In genomic region chr18:76273036-76273545, GRCh38 we compare ENCODE assay signal across 37 cellular contexts.
"Had no signal": no experiment of that assay in that cellular context is flagged by ENCODE, and none has a peak within 500 bp of the region (broad histone marks: within the 10 kb centered on the region; RNA-seq: fewer than 3 reads in every experiment).

No MANE protein-coding gene starts in this region.

- ATAC-seq: activated CD8-positive, alpha-beta T cell treated with anti-CD3 and anti-CD28 coated beads for 36 hours; activated naive CD4-positive, alpha-beta T cell treated with anti-CD3 and anti-CD28 coated beads, Interleukin-2, amount 50 U/mL, for 72 hours; activated T-cell treated with anti-CD3 and anti-CD28 coated beads, Interleukin-2, amount 50 U/mL, for 4 hours; activated T-cell treated with anti-CD3 and anti-CD28 coated beads, Interleukin-2, amount 50 U/mL, for 72 hours; activated T-helper 17 cell treated with anti-CD3 and anti-CD28 coated beads, Interleukin-2, amount 50 U/mL, for 72 hours had no signal

- H3K9me3 ChIP-seq: adrenal gland, ascending aorta had no signal

- H3K9me3 Mint-ChIP-seq: activated B cell treated with CpG ODN at 0.5 μM for 24 hours; activated CD4-positive, alpha-beta memory T cell treated with anti-CD3 and anti-CD28 coated beads for 36 hours; activated CD4-positive, alpha-beta T cell treated with anti-CD3 and anti-CD28 coated beads, Interleukin-2, amount 10 ng/mL, durations not matched to agents 24 days and 14 days; activated CD8-positive, alpha-beta T cell treated with anti-CD3 and anti-CD28 coated beads for 36 hours; activated naive CD4-positive, alpha-beta T cell treated with anti-CD3 and anti-CD28 coated beads for 36 hours; activated naive CD4-positive, alpha-beta T cell treated with anti-CD3 and anti-CD28 coated beads, Interleukin-2, amount 50 U/mL, for 72 hours; activated naive CD8-positive, alpha-beta T cell treated with anti-CD3 and anti-CD28 coated beads for 36 hours; activated T-cell treated with anti-CD3 and anti-CD28 coated beads, Interleukin-2, amount 50 U/mL, for 4 hours; activated T-cell treated with anti-CD3 and anti-CD28 coated beads, Interleukin-2, amount 50 U/mL, for 72 hours; activated T-helper 1 cell treated with anti-CD3 and anti-CD28 coated beads, Interleukin-12 subunit alpha, Interleukin-12 subunit beta, Interleukin-2, Interleukin-4 antibody, amounts not matched to agents 30 ng/mL and 10 ng/mL and 1 ng/mL, durations not matched to agents 14 hours and 24 hours and 36 hours; activated T-helper 17 cell treated with anti-CD3 and anti-CD28 coated beads, Interleukin-2, amount 50 U/mL, for 72 hours; T-helper 1 cell treated with Interleukin-12 subunit alpha and Interleukin-12 subunit beta and Interleukin-4 antibody, amounts not matched to agents 30 μg/mL and 1 μg/mL, for 36 hours; T-helper 2 cell treated with Interferon-gamma antibody and Interleukin-4, amounts not matched to agents 5 μg/mL and 100 μg/mL, for 36 hours had no signal

- H3K36me3 Mint-ChIP-seq: activated CD4-positive, alpha-beta memory T cell treated with anti-CD3 and anti-CD28 coated beads for 36 hours; activated naive CD4-positive, alpha-beta T cell treated with anti-CD3 and anti-CD28 coated beads, Interleukin-2, amount 50 U/mL, for 72 hours; activated naive CD8-positive, alpha-beta T cell treated with anti-CD3 and anti-CD28 coated beads for 36 hours; brain had no signal

- H3K27ac ChIP-seq: adrenal gland, ascending aorta, cardiac muscle cell, VCaP had no signal

- H3K4me1 ChIP-seq: adrenal gland, ascending aorta had no signal

- FAIRE-seq: bronchial epithelial cell, TTC549 had no signal

- H3K27ac Mint-ChIP-seq: activated B cell treated with CpG ODN at 0.5 μM for 24 hours; activated CD4-positive, alpha-beta memory T cell treated with anti-CD3 and anti-CD28 coated beads for 36 hours; activated CD4-positive, alpha-beta T cell treated with anti-CD3 and anti-CD28 coated beads, Interleukin-2, amount 10 ng/mL, durations not matched to agents 24 days and 14 days; activated CD8-positive, alpha-beta T cell treated with anti-CD3 and anti-CD28 coated beads for 36 hours; activated naive CD4-positive, alpha-beta T cell treated with anti-CD3 and anti-CD28 coated beads for 36 hours; activated naive CD4-positive, alpha-beta T cell treated with anti-CD3 and anti-CD28 coated beads, Interleukin-2, amount 50 U/mL, for 72 hours; activated naive CD8-positive, alpha-beta T cell treated with anti-CD3 and anti-CD28 coated beads for 36 hours; activated T-cell treated with anti-CD3 and anti-CD28 coated beads, Interleukin-2, amount 50 U/mL, for 72 hours; activated T-helper 1 cell treated with anti-CD3 and anti-CD28 coated beads, Interleukin-12 subunit alpha, Interleukin-12 subunit beta, Interleukin-2, Interleukin-4 antibody, amounts not matched to agents 30 ng/mL and 10 ng/mL and 1 ng/mL, durations not matched to agents 14 hours and 24 hours and 36 hours; activated T-helper 17 cell treated with anti-CD3 and anti-CD28 coated beads, Interleukin-2, amount 50 U/mL, for 72 hours; brain; T-helper 1 cell treated with Interleukin-12 subunit alpha and Interleukin-12 subunit beta and Interleukin-4 antibody, amounts not matched to agents 30 μg/mL and 1 μg/mL, for 36 hours; T-helper 2 cell treated with Interferon-gamma antibody and Interleukin-4, amounts not matched to agents 5 μg/mL and 100 μg/mL, for 36 hours had no signal

- H3K27me3 Mint-ChIP-seq: activated B cell treated with CpG ODN at 0.5 μM for 24 hours had no signal

- H3K4me1 Mint-ChIP-seq: activated B cell treated with CpG ODN at 0.5 μM for 24 hours; activated CD4-positive, alpha-beta T cell treated with anti-CD3 and anti-CD28 coated beads, Interleukin-2, amount 10 ng/mL, durations not matched to agents 24 days and 14 days; activated naive CD8-positive, alpha-beta T cell treated with anti-CD3 and anti-CD28 coated beads for 36 hours; activated T-helper 17 cell treated with anti-CD3 and anti-CD28 coated beads, Interleukin-2, amount 50 U/mL, for 72 hours; central memory CD8-positive, alpha-beta T cell had no signal

- H3K4me3 ChIP-seq: adrenal gland, ascending aorta, cardiac muscle cell had no signal

- H3K27me3 ChIP-seq: adrenal gland, ascending aorta had no signal

- H3K4me3 Mint-ChIP-seq: activated B cell treated with CpG ODN at 0.5 μM for 24 hours; activated CD4-positive, alpha-beta memory T cell treated with anti-CD3 and anti-CD28 coated beads for 36 hours; activated CD4-positive, alpha-beta T cell treated with anti-CD3 and anti-CD28 coated beads, Interleukin-2, amount 10 ng/mL, durations not matched to agents 24 days and 14 days; activated CD8-positive, alpha-beta T cell treated with anti-CD3 and anti-CD28 coated beads for 36 hours; activated naive CD4-positive, alpha-beta T cell treated with anti-CD3 and anti-CD28 coated beads for 36 hours; activated naive CD8-positive, alpha-beta T cell treated with anti-CD3 and anti-CD28 coated beads for 36 hours; activated T-cell treated with anti-CD3 and anti-CD28 coated beads, Interleukin-2, amount 50 U/mL, for 4 hours; activated T-cell treated with anti-CD3 and anti-CD28 coated beads, Interleukin-2, amount 50 U/mL, for 72 hours; activated T-helper 1 cell treated with anti-CD3 and anti-CD28 coated beads, Interleukin-12 subunit alpha, Interleukin-12 subunit beta, Interleukin-2, Interleukin-4 antibody, amounts not matched to agents 30 ng/mL and 10 ng/mL and 1 ng/mL, durations not matched to agents 14 hours and 24 hours and 36 hours; activated T-helper 17 cell treated with anti-CD3 and anti-CD28 coated beads, Interleukin-2, amount 50 U/mL, for 72 hours; brain; central memory CD8-positive, alpha-beta T cell; T-helper 1 cell treated with Interleukin-12 subunit alpha and Interleukin-12 subunit beta and Interleukin-4 antibody, amounts not matched to agents 30 μg/mL and 1 μg/mL, for 36 hours; T-helper 2 cell treated with Interferon-gamma antibody and Interleukin-4, amounts not matched to agents 5 μg/mL and 100 μg/mL, for 36 hours had no signal

- DNase-seq: activated B cell treated with CpG ODN at 0.5 μM for 24 hours; activated CD4-positive, alpha-beta memory T cell treated with anti-CD3 and anti-CD28 coated beads for 36 hours; activated CD4-positive, alpha-beta T cell treated with anti-CD3 and anti-CD28 coated beads for 4 hours; activated CD4-positive, alpha-beta T cell treated with anti-CD3 and anti-CD28 coated beads, Interleukin-2, amount 10 ng/mL, durations not matched to agents 24 days and 14 days; activated CD4-positive, alpha-beta T cell treated with anti-CD3 and anti-CD28 coated beads, Interleukin-2, amount 50 U/mL, for 1 hour; activated CD4-positive, alpha-beta T cell treated with anti-CD3 and anti-CD28 coated beads, Interleukin-2, amount 50 U/mL, for 4 hours; activated CD4-positive, CD25-positive, alpha-beta regulatory T cell treated with anti-CD3 and anti-CD28 coated beads, Interleukin-2, amount 50 U/mL, for 72 hours; activated CD8-positive, alpha-beta memory T cell treated with anti-CD3 and anti-CD28 coated beads, Interleukin-2, amount 50 U/mL, for 4 hours; activated CD8-positive, alpha-beta T cell treated with anti-CD3 and anti-CD28 coated beads for 36 hours; activated effector memory CD4-positive, alpha-beta T cell treated with anti-CD3 and anti-CD28 coated beads, Interleukin-2, amount 50 U/mL, for 16 hours; activated gamma-delta T cell treated with Interleukin-2 at 50 U/mL for 16 hours; activated naive CD4-positive, alpha-beta T cell; activated naive CD4-positive, alpha-beta T cell treated with anti-CD3 and anti-CD28 coated beads for 36 hours; activated naive CD4-positive, alpha-beta T cell treated with anti-CD3 and anti-CD28 coated beads, Interleukin-2, amount 50 U/mL, for 16 hours; activated naive CD8-positive, alpha-beta T cell treated with anti-CD3 and anti-CD28 coated beads for 36 hours; activated T-cell treated with anti-CD3 and anti-CD28 coated beads for 4 hours; activated T-cell treated with anti-CD3 and anti-CD28 coated beads, Interleukin-2, amount 50 U/mL, for 1 hour; activated T-cell treated with anti-CD3 and anti-CD28 coated beads, Interleukin-2, amount 50 U/mL, for 4 hours; activated T-cell treated with anti-CD3 and anti-CD28 coated beads, Interleukin-2, amount 50 U/mL, for 72 hours; adrenal gland; amniotic stem cell; caudate nucleus; cerebellar nuclear complex; T-helper 2 cell; T-helper 9 cell had no signal

- H3K36me3 ChIP-seq: adrenal gland, ascending aorta, cardiac muscle cell had no signal
